ENCODE assay signal across 19 cellular contexts in genomic region chr7:101978683-101979082, GRCh38.
DNase-seq lines count a peak whose midpoint lies in the region; ATAC-seq and TF ChIP-seq lines count a peak whose summit lies in the region.
"Had no signal": no experiment of that assay in that cellular context is flagged by ENCODE, and none has a peak within 500 bp of the region (broad histone marks: within the 10 kb centered on the region; RNA-seq: fewer than 3 reads in every experiment).

No MANE protein-coding gene starts in this region.

- H3K27me3 ChIP-seq in left lung (no peaks in the 10 kb centered on the region), upper lobe of right lung (no peaks in the 10 kb centered on the region), uterus (no peaks in the 10 kb centered on the region), tibial nerve (no peaks in the 10 kb centered on the region)
- H3K27me3 ChIP-seq: Peyer's patch had no signal

- no peak overlapping the region for H2AFZ ChIP-seq in OCI-LY7 (ENCODE audit: low read length)

- peaks cover 10% of the 10 kb centered on the region; the same call in 1 of the 2 replicates for H3K9me3 ChIP-seq in OCI-LY7 (ENCODE audit: low read length)
- no peaks in the 10 kb centered on the region for H3K9me3 ChIP-seq in left lung
- no peaks in the 10 kb centered on the region for H3K9me3 ChIP-seq in upper lobe of right lung
- no peaks in the 10 kb centered on the region for H3K9me3 ChIP-seq in uterus
- H3K9me3 ChIP-seq in tibial nerve: no peaks in the 10 kb centered on the region
- H3K9me3 ChIP-seq: Peyer's patch had no signal

- H3K36me3 ChIP-seq in OCI-LY7 (ENCODE audit: insufficient read depth, low read length) (peaks cover 65% of the 10 kb centered on the region), left lung (no peaks in the 10 kb centered on the region), upper lobe of right lung (no peaks in the 10 kb centered on the region), uterus (no peaks in the 10 kb centered on the region), tibial nerve (no peaks in the 10 kb centered on the region)
- H3K36me3 ChIP-seq: Peyer's patch had no signal

- H3K4me2 ChIP-seq in OCI-LY7 (ENCODE audit: low read length): no peak overlapping the region

- no peaks in the 10 kb centered on the region for H3K9me2 ChIP-seq in OCI-LY7 (ENCODE audit: insufficient read depth, low read length)

- TF ChIP-seq POLR2A in uterus (IDR thresholded peaks at IDR 0.05): no peak
- no peak for TF ChIP-seq POLR2A in tibial nerve (IDR thresholded peaks at IDR 0.05)

- peaks cover 90% of the 10 kb centered on the region for H3K79me2 ChIP-seq in OCI-LY7 (ENCODE audit: insufficient read depth, low read depth, low read length)

- no peak for TF ChIP-seq EP300 in tibial nerve (IDR thresholded peaks at IDR 0.05)

- H3K4me3 ChIP-seq in OCI-LY7 (ENCODE audit: low read depth, low read length, poor library complexity, severe bottlenecking) (no peak overlapping the region), left lung (no peak overlapping the region), upper lobe of right lung (no peak overlapping the region), uterus (no peak overlapping the region), tibial nerve (no peak overlapping the region)
- H3K4me3 ChIP-seq: Peyer's patch had no signal

- H4K20me1 ChIP-seq in OCI-LY7 (ENCODE audit: insufficient read depth, low read length): no peaks in the 10 kb centered on the region

- intact Hi-C loops in left ventricle myocardium superior (cut with micrococcal nuclease) (no loop called here), cardiac septum (cut with DNase I) (no loop called here), OCI-LY7 (cut with micrococcal nuclease; ENCODE audit: unreplicated experiment) (no loop called here), left lung (cut with DNase I) (no loop called here), upper lobe of right lung (cut with DNase I) (no loop called here), uterus (cut with DNase I; ENCODE audit: low total_unique reads) (no loop called here)

- DNase-seq in left ventricle myocardium superior (no peak), cardiac septum (ENCODE audit: low spot score) (no peak), OCI-LY7 (ENCODE audit: low spot score) (no peak), left lung (no peak), upper lobe of right lung (no peak), uterus (no peak), tibial nerve (ENCODE audit: low spot score in 2 of 2) (no peak)
- DNase-seq: ACHN; CD8-positive, alpha-beta T cell; EL; H7; IMR-90; NCI-H1436; NCI-H2081 treated with DMSO at 0.1 percent for 48 hours; NCI-H226; NCI-H526 treated with DMSO at 0.1 percent for 48 hours; Peyer's patch; SHP77 treated with DMSO at 0.1 percent for 48 hours had no signal

- CTCF ChIA-PET in OCI-LY7 (lab: Charles Lee; ENCODE audit: unreplicated experiment): interaction anchor here (0.5 to 0.6 kb wide), 2 partner anchors 10 to 14 kb away, joined by 3 read pairs; no protein-coding TSS in a partner anchor

- H3K4me1 ChIP-seq in OCI-LY7 (ENCODE audit: insufficient read depth, low read length, poor library complexity, severe bottlenecking): peaks cover 67% of the 10 kb centered on the region
- H3K4me1 ChIP-seq in left lung: no peaks in the 10 kb centered on the region
- no peaks in the 10 kb centered on the region for H3K4me1 ChIP-seq in upper lobe of right lung
- H3K4me1 ChIP-seq in uterus: no peaks in the 10 kb centered on the region
- no peaks in the 10 kb centered on the region for H3K4me1 ChIP-seq in tibial nerve

- ATAC-seq in left ventricle myocardium superior (peak; percentile 18), left lung (peak; percentile 84), upper lobe of right lung (peak; percentile 82), GM21367 (IDR thresholded peaks at IDR 0.05; ENCODE audit: unreplicated experiment) (no peak)
- ATAC-seq: CD8-positive, alpha-beta T cell had no signal

- no TSS peak for BruUV-seq in OCI-LY7 (replicated peaks; lab: Mats Ljungman, UMichigan)

- peak overlapping the region; percentile 27 for H3K27ac ChIP-seq in OCI-LY7 (ENCODE audit: low read depth, low read length, poor library complexity, severe bottlenecking)
- H3K27ac ChIP-seq in left lung: no peak overlapping the region
- H3K27ac ChIP-seq in upper lobe of right lung: no peak overlapping the region
- H3K27ac ChIP-seq in uterus: no peak overlapping the region
- no peak overlapping the region for H3K27ac ChIP-seq in tibial nerve
- H3K27ac ChIP-seq: Peyer's patch had no signal

- TF ChIP-seq CTCF in OCI-LY7 (conservative IDR thresholded peaks at IDR 0.05; ENCODE audit: low read length) (no peak), left lung (IDR thresholded peaks at IDR 0.05) (no peak), upper lobe of right lung (IDR thresholded peaks at IDR 0.05) (no peak), uterus (IDR thresholded peaks at IDR 0.05) (no peak), tibial nerve (IDR thresholded peaks at IDR 0.05) (no peak)

- 91 to 93% methylated on average over 10 of the region's 10 CpGs for WGBS in tibial nerve, 2 donors

- POLR2A ChIA-PET in OCI-LY7 (lab: Charles Lee): no interaction called here
